In the genomic region with DNA sequence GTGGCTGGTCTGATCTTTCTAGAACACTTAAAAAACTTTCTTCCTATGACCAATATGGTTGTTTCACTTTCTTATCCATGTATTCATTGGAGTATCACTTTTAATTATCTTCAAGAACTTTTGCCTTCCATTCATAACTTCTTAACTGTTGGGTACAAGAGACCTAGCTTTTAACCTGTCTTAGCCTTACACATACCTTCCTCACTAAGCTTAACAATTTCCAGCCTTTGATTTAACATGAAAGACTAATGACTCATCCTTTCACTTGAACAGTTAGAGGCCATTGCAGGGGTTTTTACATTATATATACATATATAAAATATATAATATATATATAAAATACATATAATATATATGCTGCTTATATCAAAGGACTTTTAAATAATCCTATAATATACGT, we compare ENCODE assay signal across 28 cellular contexts.
"Had no signal": no experiment of that assay in that cellular context is flagged by ENCODE, and none has a peak within 500 bp of the region (broad histone marks: within the 10 kb centered on the region; RNA-seq: fewer than 3 reads in every experiment).

No MANE protein-coding gene starts in this region.

- H3K4me3 ChIP-seq: adrenal gland, coronary artery, dorsolateral prefrontal cortex, heart left ventricle, ovary, skin epidermis, suprapubic skin, tibial artery, upper lobe of right lung had no signal

- H3K4me1 ChIP-seq: adrenal gland, heart left ventricle, suprapubic skin, tibial artery, upper lobe of right lung had no signal

- ATAC-seq: activated CD8-positive, alpha-beta memory T cell treated with anti-CD3 and anti-CD28 coated beads, Interleukin-2, amount 10 ng/mL, durations not matched to agents 7 days and 5 days; heart left ventricle; naive thymus-derived CD4-positive, alpha-beta T cell; sciatic nerve; upper lobe of right lung had no signal

- H3K36me3 ChIP-seq: adrenal gland, heart left ventricle, ovary, suprapubic skin, tibial artery, upper lobe of right lung had no signal

- H3K27me3 Mint-ChIP-seq: activated CD4-positive, alpha-beta memory T cell treated with anti-CD3 and anti-CD28 coated beads, Interleukin-2, amount 10 ng/mL, durations not matched to agents 7 days and 5 days; activated CD4-positive, alpha-beta T cell treated with anti-CD3 and anti-CD28 coated beads, Interleukin-2, amount 10 ng/mL, durations not matched to agents 7 days and 5 days; activated CD8-positive, alpha-beta memory T cell treated with anti-CD3 and anti-CD28 coated beads, Interleukin-2, amount 10 ng/mL, durations not matched to agents 7 days and 5 days; activated naive CD4-positive, alpha-beta T cell treated with anti-CD3 and anti-CD28 coated beads, Interleukin-2, amount 10 ng/mL, durations not matched to agents 7 days and 5 days; brain; naive thymus-derived CD4-positive, alpha-beta T cell; progenitor cell of endocrine pancreas had no signal

- H3K4me1 Mint-ChIP-seq: brain, mesothelial cell of epicardium had no signal

- H3K27ac ChIP-seq: adrenal gland, coronary artery, dorsolateral prefrontal cortex, heart left ventricle, ovary, skin epidermis, suprapubic skin, tibial artery, upper lobe of right lung had no signal

- H3K27me3 ChIP-seq: adrenal gland, dorsolateral prefrontal cortex, heart left ventricle, ovary, suprapubic skin, tibial artery, upper lobe of right lung had no signal

- H3K4me3 Mint-ChIP-seq: activated CD4-positive, alpha-beta memory T cell treated with anti-CD3 and anti-CD28 coated beads, Interleukin-2, amount 10 ng/mL, durations not matched to agents 7 days and 5 days; activated CD4-positive, alpha-beta T cell treated with anti-CD3 and anti-CD28 coated beads, Interleukin-2, amount 10 ng/mL, durations not matched to agents 7 days and 5 days; activated CD8-positive, alpha-beta memory T cell treated with anti-CD3 and anti-CD28 coated beads, Interleukin-2, amount 10 ng/mL, durations not matched to agents 7 days and 5 days; activated naive CD4-positive, alpha-beta T cell treated with anti-CD3 and anti-CD28 coated beads, Interleukin-2, amount 10 ng/mL, durations not matched to agents 7 days and 5 days; brain; immature natural killer cell; mesothelial cell of epicardium; naive thymus-derived CD4-positive, alpha-beta T cell had no signal

- H3K27ac Mint-ChIP-seq: activated CD4-positive, alpha-beta memory T cell treated with anti-CD3 and anti-CD28 coated beads, Interleukin-2, amount 10 ng/mL, durations not matched to agents 7 days and 5 days; activated CD4-positive, alpha-beta T cell treated with anti-CD3 and anti-CD28 coated beads, Interleukin-2, amount 10 ng/mL, durations not matched to agents 7 days and 5 days; activated CD8-positive, alpha-beta memory T cell treated with anti-CD3 and anti-CD28 coated beads, Interleukin-2, amount 10 ng/mL, durations not matched to agents 7 days and 5 days; activated naive CD4-positive, alpha-beta T cell treated with anti-CD3 and anti-CD28 coated beads, Interleukin-2, amount 10 ng/mL, durations not matched to agents 7 days and 5 days; brain; immature natural killer cell; mesothelial cell of epicardium; naive thymus-derived CD4-positive, alpha-beta T cell; progenitor cell of endocrine pancreas had no signal

- H3K9me3 Mint-ChIP-seq: immature natural killer cell had no signal

- H3K9me3 ChIP-seq: adrenal gland, ovary, suprapubic skin, tibial artery, upper lobe of right lung had no signal

- DNase-seq: activated CD4-positive, alpha-beta memory T cell treated with anti-CD3 and anti-CD28 coated beads, Interleukin-2, amount 10 ng/mL, durations not matched to agents 7 days and 5 days; activated CD4-positive, alpha-beta T cell treated with anti-CD3 and anti-CD28 coated beads, Interleukin-2, amount 10 ng/mL, durations not matched to agents 7 days and 5 days; activated CD4-positive, CD25-positive, alpha-beta regulatory T cell; activated CD8-positive, alpha-beta memory T cell treated with anti-CD3 and anti-CD28 coated beads, Interleukin-2, amount 10 ng/mL, durations not matched to agents 7 days and 5 days; activated gamma-delta T cell; activated naive CD4-positive, alpha-beta T cell treated with anti-CD3 and anti-CD28 coated beads, Interleukin-2, amount 10 ng/mL, durations not matched to agents 7 days and 5 days; adrenal gland; aorta; dorsolateral prefrontal cortex; effector memory CD4-positive, alpha-beta T cell; erythroblast; heart left ventricle; hypothalamus; immature natural killer cell; naive thymus-derived CD4-positive, alpha-beta T cell; ovary; retina; stimulated activated CD4-positive, alpha-beta T cell treated with anti-CD3 and anti-CD28 coated beads, Interleukin-12 subunit alpha, Interleukin-12 subunit beta, amount 100 ng/mL, for 4 hours; stimulated activated CD4-positive, alpha-beta T cell treated with anti-CD3 and anti-CD28 coated beads, Interleukin-4, amount 100 ng/mL, for 1 hour; tibial artery; upper lobe of right lung had no signal
